In genomic region chr6:39892490-39893129, GRCh38 we compare ENCODE assay signal across 10 cellular contexts. TPM values are rescaled to one million over a fixed set of nuclear protein-coding genes. Genes with fewer than 3 reads are reported as not detected.
DNase-seq lines count a peak whose midpoint lies in the region; ATAC-seq, FAIRE-seq and TF ChIP-seq lines count a peak whose summit lies in the region.
"Had no signal": no experiment of that assay in that cellular context is flagged by ENCODE, and none has a peak within 500 bp of the region (broad histone marks: within the 10 kb centered on the region; RNA-seq: fewer than 3 reads in every experiment).

No MANE protein-coding gene starts in this region.

- DNase-seq in A172 (ENCODE audit: low spot score) (peak; percentile 37), GM04504 (ENCODE audit: low read depth) (peak; percentile 48), NCI-H2196 treated with DMSO at 0.1 percent for 48 hours (lab: John Stamatoyannopoulos, UW; ENCODE audit: unreplicated experiment) (peak; percentile 34), K562 (ENCODE audit: extremely low read depth in 1 of 4, low spot score in 3 of 4) (peak; percentile 56 to 70 (median 62)), iPS DF 4.7 (ENCODE audit: extremely low read depth, low spot score) (peak; percentile 41), small intestine (peak; percentile 45), NOMO-1 treated with DMSO at 0.1 percent for 48 hours (lab: John Stamatoyannopoulos, UW; ENCODE audit: unreplicated experiment) (no peak)

- H3K9me1 ChIP-seq in K562 (ENCODE audit: control insufficient read depth, insufficient read depth, low read length), result no peaks in the 10 kb centered on the region

- POLR2A ChIA-PET in K562 (lab: Yijun Ruan, JAX), result no interaction called here

- in situ Hi-C loops in K562 (cut with MboI), result no loop called here

- no peak overlapping the region for H2AFZ ChIP-seq in K562 (ENCODE audit: low read depth, low read length)

- ATAC-seq in K562 (peak; percentile 89), HG02759 (IDR thresholded peaks at IDR 0.05; ENCODE audit: unreplicated experiment) (no peak)

- no peak overlapping the region for H3K9ac ChIP-seq in K562 (ENCODE audit: insufficient read depth in 1 of 2, low read depth in 2 of 2, low read length in 2 of 2)

- CTCF ChIA-PET in K562 (lab: Yijun Ruan, JAX; ENCODE audit: low intra/inter-chr PET ratio), result interaction anchor here (1.9 kb wide), 1 partner anchor 545 kb away, joined by 5 read pairs; no protein-coding TSS in a partner anchor

- H3K4me2 ChIP-seq in K562 (ENCODE audit: insufficient read depth, low read length), result no peak overlapping the region

- peak; percentile 70 for FAIRE-seq in K562 (lab: Jason Lieb, UNC)
- no peak for FAIRE-seq in small intestine (lab: Jason Lieb, UNC)

- no peaks in the 10 kb centered on the region for H3K79me2 ChIP-seq in K562 (ENCODE audit: control insufficient read depth, insufficient read depth, low read length)

- H3K27ac ChIP-seq in K562 (ENCODE audit: extremely low read depth, low read depth, low read length) (no peak overlapping the region), small intestine (ENCODE audit: low read depth in 1 of 2, low read length in 1 of 2) (no peak overlapping the region)
- H3K27ac ChIP-seq: epithelial cell of prostate had no signal

- peak; percentile 57 to 76 (median 70) for TF ChIP-seq CTCF in K562 (IDR thresholded peaks at IDR 0.05 in 2 of 3, conservative IDR thresholded peaks at IDR 0.05 in 1 of 3; ENCODE audit: insufficient read depth in 2 of 3, low read depth in 1 of 3, low read length in 3 of 3)

- H3K27me3 ChIP-seq in K562 (ENCODE audit: control insufficient read depth in 2 of 2, insufficient read depth in 2 of 2, low read length in 2 of 2) (peaks cover 11 to 19% of the 10 kb centered on the region in 2 experiments; a peak in 4 of 5 replicates), small intestine (ENCODE audit: control insufficient read depth in 2 of 2, insufficient read depth in 2 of 2, low read length in 2 of 2) (no peaks in the 10 kb centered on the region)

- H3K36me3 ChIP-seq in K562 (ENCODE audit: control insufficient read depth, insufficient read depth, low read length), result no peaks in the 10 kb centered on the region
- peaks cover 0 to 5% of the 10 kb centered on the region in 2 donors for H3K36me3 ChIP-seq in small intestine (ENCODE audit: control insufficient read depth in 2 of 2, insufficient read depth in 2 of 2, low read length in 2 of 2)
- H3K36me3 ChIP-seq: HAP-1 had no signal

- H3K4me3 ChIP-seq in K562, result no peak overlapping the region
- no peak overlapping the region for H3K4me3 ChIP-seq in small intestine (ENCODE audit: low read depth in 1 of 2, low read length in 2 of 2)
- H3K4me3 ChIP-seq: HAP-1 had no signal

- BruUV-seq in K562 (replicated peaks; lab: Mats Ljungman, UMichigan), result no TSS peak

- WGBS in K562 (ENCODE audit: insufficient coverage, low coverage, missing lambda C conversion rate), result 3% methylated on average over 2 of the region's 2 CpGs
- WGBS in small intestine, 3 donors, result 61 to 69% (median 67%) methylated on average over 2 of the region's 2 CpGs

- TF ChIP-seq RAD21 in K562 (CRISPR knock-in tag; conservative IDR thresholded peaks at IDR 0.05 in 1 of 2, IDR thresholded peaks at IDR 0.05 in 1 of 2), result peak; percentile 53 to 73

- no peak for TF ChIP-seq EP300 in K562 (IDR thresholded peaks at IDR 0.05; ENCODE audit: low read length)

- intact Hi-C loops in K562 (cut with micrococcal nuclease), result loop anchor here (5.0 kb wide), 2 partner anchors 530 to 545 kb away; no protein-coding TSS in a partner anchor

- H3K4me1 ChIP-seq in K562 (replicated peaks in 1 of 2; ENCODE audit: control insufficient read depth in 2 of 2, insufficient read depth in 2 of 2, low read length in 2 of 2), result no peaks in the 10 kb centered on the region
- H3K4me1 ChIP-seq in small intestine (ENCODE audit: control insufficient read depth in 2 of 2, insufficient read depth in 1 of 2, low read depth in 1 of 2, low read length in 1 of 2), result no peaks in the 10 kb centered on the region
- H3K4me1 ChIP-seq: HAP-1 had no signal

- H3K9me3 ChIP-seq in K562 (replicated peaks; ENCODE audit: control insufficient read depth, insufficient read depth, low read depth, low read length), result no peaks in the 10 kb centered on the region
- H3K9me3 ChIP-seq in small intestine (ENCODE audit: control insufficient read depth, low read depth), result no peaks in the 10 kb centered on the region
- H3K9me3 ChIP-seq: HAP-1 had no signal

- peaks cover 2% of the 10 kb centered on the region; the same call in 1 of the 2 replicates for H4K20me1 ChIP-seq in K562 (replicated peaks; ENCODE audit: control insufficient read depth, insufficient read depth, low read length)

- TF ChIP-seq POLR2A in K562 (conservative IDR thresholded peaks at IDR 0.05), result no peak

TF ChIP-seq in K562, 482 proteins besides CTCF, POLR2A, EP300 and RAD21 (continues in another document):
- no peak for TF ChIP-seq NFE2L1 (tag; IDR thresholded peaks at IDR 0.05; ENCODE audit: borderline replicate concordance, low read depth)
- TF ChIP-seq TCF3 (CRISPR knock-in tag; IDR thresholded peaks at IDR 0.05), result peak; percentile 56
- peak; percentile 70 for TF ChIP-seq SMC3 (conservative IDR thresholded peaks at IDR 0.05; ENCODE audit: insufficient read depth, low read depth, low read length)
- TF ChIP-seq IRF9 (tag; IDR thresholded peaks at IDR 0.05), result no peak
- TF ChIP-seq ZBTB2 (IDR thresholded peaks at IDR 0.05), result no peak
- TF ChIP-seq MXD1 (CRISPR knock-in tag; IDR thresholded peaks at IDR 0.05; ENCODE audit: borderline replicate concordance, poor library complexity, severe bottlenecking), result no peak
- TF ChIP-seq ZNF282 (CRISPR knock-in tag; IDR thresholded peaks at IDR 0.05), result no peak
- TF ChIP-seq PPARD (CRISPR knock-in tag; IDR thresholded peaks at IDR 0.05), result no peak
- no peak for TF ChIP-seq ARNT (IDR thresholded peaks at IDR 0.05)
- peak; percentile 27; the same call in 1 of the 2 replicates for TF ChIP-seq NCOR1 (IDR thresholded peaks at IDR 0.05)
- no peak for TF ChIP-seq NUFIP1 (IDR thresholded peaks at IDR 0.05; ENCODE audit: partially characterized antibody)
- no peak for TF ChIP-seq SNRNP70 (optimal IDR thresholded peaks at IDR 0.05; ENCODE audit: low read depth, low read length)
- TF ChIP-seq ZNF124 (CRISPR knock-in tag; IDR thresholded peaks at IDR 0.05), result no peak
- TF ChIP-seq ZNF274 (IDR thresholded peaks at IDR 0.05; ENCODE audit: borderline replicate concordance, low read depth, low read length), result no peak
- no peak for TF ChIP-seq TBP (optimal IDR thresholded peaks at IDR 0.05; ENCODE audit: low read depth, low read length)

RNA-seq across cellular contexts. Expression of gene MOCS1, which starts 41.7 kb away (rescaled TPM):
- total RNA-seq in A172 (2014; rRNA removed; shearing (Covaris generic)), result 4.4 and 5.5 TPM in 2 replicates
- total RNA-seq in K562 (2011; cell fraction: chromatin; rRNA removed; ENCODE audit: low replicate concordance), result 1.1 and 2.6 TPM in 2 replicates
- total RNA-seq in K562 (2011; cell fraction: nucleolus; rRNA removed), result 1.7 and 2.0 TPM in 2 replicates
- 1.5 and 1.6 TPM in 2 replicates for total RNA-seq in K562 (2011; cell fraction: nucleoplasm; rRNA removed)
- total RNA-seq in K562 (2014; rRNA removed), result 12.5 and 14.1 TPM in 2 replicates
- 4.7 and 6.0 TPM in 2 replicates for total RNA-seq in K562 (2014; rRNA removed; fragmentation: Illumina TruSeq; extraction: Trizol)
- 10.7 and 12.0 TPM in 2 replicates for total RNA-seq in K562 (2015; rRNA removed; fragmentation: Illumina TruSeq; extraction: Trizol)
- 12.7 and 15.3 TPM in 2 replicates for total RNA-seq in K562 (2021)
- polyA plus RNA-seq in K562 (2011; rRNA removed), result 0.47 and 1.0 TPM in 2 replicates
- 0.65 and 1.7 TPM in 2 replicates for polyA plus RNA-seq in K562 (2011; cell fraction: cytosol; rRNA removed)
- 0.55 and 2.0 TPM in 2 replicates for polyA plus RNA-seq in K562 (2011; cell fraction: nucleus; rRNA removed)
- 11.4 and 35.7 TPM in 2 replicates for polyA plus RNA-seq in K562 (2012)
- 10.0 and 10.9 TPM in 2 replicates for polyA plus RNA-seq in K562 (2014; fragmentation: Illumina TruSeq; extraction: Trizol)
- polyA plus RNA-seq in K562 (2014; fragmentation: Nextera tagmentation; extraction: Ambion mirVana), result under 1 TPM; 0.69 to 0.95 TPM
- 8.7 and 9.6 TPM in 2 replicates for polyA plus RNA-seq in K562 (2014; rRNA removed)
- 0.54 and 1.2 TPM in 2 replicates for polyA minus RNA-seq in K562 (2011; rRNA and poly(A)+ RNA removed)
- polyA minus RNA-seq in K562 (2011; cell fraction: cytosol; rRNA and poly(A)+ RNA removed), result 2.2 TPM in 1 of 2 replicates, not detected in the other
- 0.67 and 1.5 TPM in 2 replicates for polyA minus RNA-seq in K562 (2011; cell fraction: nucleus; rRNA and poly(A)+ RNA removed)
- polyA plus RNA-seq in small intestine, result 10 to 100 TPM; 15.4 to 29.6 (median 20.6) TPM
